Comparison of ENCODE assay signal across 15 cellular contexts in the genomic region with DNA sequence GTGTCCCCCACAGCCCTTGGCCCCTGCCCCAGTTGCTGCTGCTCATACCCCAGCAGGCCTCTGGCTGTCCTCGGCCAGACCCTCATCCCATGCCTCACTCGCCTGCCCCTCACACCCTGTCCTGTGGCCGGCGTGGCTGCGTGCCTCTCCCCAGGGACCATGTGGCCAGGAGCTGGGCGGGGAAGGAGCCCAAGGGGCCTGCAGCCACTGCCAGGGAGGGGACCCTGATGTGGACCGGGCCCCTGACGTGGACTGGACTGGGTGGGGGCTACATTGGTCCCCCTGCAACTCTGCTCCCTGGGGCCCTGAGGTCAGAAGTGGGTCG.
"Had no signal": no experiment of that assay in that cellular context is flagged by ENCODE, and none has a peak within 500 bp of the region (broad histone marks: within the 10 kb centered on the region; RNA-seq: fewer than 3 reads in every experiment).

No MANE protein-coding gene starts in this region.

- H3K27me3 Mint-ChIP-seq: activated naive CD4-positive, alpha-beta T cell treated with anti-CD3 and anti-CD28 coated beads, Interleukin-2, amount 50 U/mL, for 24 hours had no signal

- H3K4me3 ChIP-seq: lower lobe of right lung, neural progenitor cell, SK-N-MC, skin epidermis, thoracic aorta had no signal

- H3K36me3 Mint-ChIP-seq: activated naive CD4-positive, alpha-beta T cell treated with anti-CD3 and anti-CD28 coated beads, Interleukin-2, amount 50 U/mL, for 24 hours; neural progenitor cell had no signal

- H3K4me3 Mint-ChIP-seq: activated naive CD4-positive, alpha-beta T cell treated with anti-CD3 and anti-CD28 coated beads, Interleukin-2, amount 50 U/mL, for 24 hours; neural progenitor cell had no signal

- H3K9me3 ChIP-seq: lower lobe of right lung, thoracic aorta had no signal

- ATAC-seq: activated CD4-positive, CD25-positive, alpha-beta regulatory T cell treated with anti-CD3 and anti-CD28 coated beads, Interleukin-2, amount 50 U/mL, for 24 hours; lower lobe of right lung had no signal

- H3K27ac ChIP-seq: lower lobe of right lung, neural progenitor cell, SK-N-MC, skin epidermis, thoracic aorta had no signal

- H3K27ac Mint-ChIP-seq: activated naive CD4-positive, alpha-beta T cell treated with anti-CD3 and anti-CD28 coated beads, Interleukin-2, amount 50 U/mL, for 24 hours; neural progenitor cell had no signal

- H3K27me3 ChIP-seq: neural progenitor cell had no signal

- H3K36me3 ChIP-seq: lower lobe of right lung, neural progenitor cell, thoracic aorta had no signal

- DNase-seq: activated effector memory CD4-positive, alpha-beta T cell treated with Interleukin-2 at 50 U/mL for 16 hours; central memory CD4-positive, alpha-beta T cell; cortex of kidney; effector CD8-positive, alpha-beta T cell; lower lobe of right lung; midbrain; retina; stimulated activated CD4-positive, alpha-beta T cell treated with anti-CD3 and anti-CD28 coated beads, Interleukin-4, amount 100 ng/mL, for 24 hours; T-helper 9 cell had no signal

- H3K9me3 Mint-ChIP-seq: activated naive CD4-positive, alpha-beta T cell treated with anti-CD3 and anti-CD28 coated beads, Interleukin-2, amount 50 U/mL, for 24 hours; neural progenitor cell had no signal
